Comparison of ENCODE assay signal across 14 cellular contexts in the genomic region with DNA sequence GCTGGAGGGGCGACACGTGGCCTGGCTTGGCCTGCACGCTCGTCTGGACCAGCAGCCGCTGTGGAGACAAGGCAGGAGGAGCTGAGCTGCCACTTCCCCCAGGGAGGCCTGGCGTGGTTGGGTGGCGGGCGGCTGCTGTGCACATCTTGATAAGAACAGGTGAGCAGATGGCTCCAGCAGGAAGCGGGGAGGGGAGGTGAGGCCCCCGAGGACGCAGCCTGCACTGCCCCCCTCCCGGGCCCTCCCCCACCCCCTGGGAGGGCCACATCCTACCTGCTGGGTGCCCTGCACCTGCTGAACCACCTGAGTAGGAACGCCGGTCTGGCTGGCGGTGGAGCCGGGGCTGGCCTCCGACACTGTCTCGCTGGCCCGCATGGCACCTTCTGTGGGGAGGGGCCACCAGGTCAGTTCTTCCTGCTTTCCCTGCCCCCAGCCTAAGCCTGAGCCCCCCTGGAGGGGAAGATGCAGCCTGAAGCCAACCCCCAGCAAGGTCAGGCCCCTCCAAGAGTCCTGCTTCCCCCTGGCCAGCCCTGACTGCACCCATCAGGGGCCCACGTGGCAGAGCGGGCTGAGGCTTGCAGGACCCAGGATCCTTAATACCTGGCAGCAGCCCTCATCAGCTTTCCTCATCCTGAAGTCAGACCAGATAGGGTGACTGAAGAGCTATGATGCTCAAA. TPM values are rescaled to one million over a fixed set of nuclear protein-coding genes. Genes with fewer than 3 reads are reported as not detected.
DNase-seq lines count a peak whose midpoint lies in the region; TF ChIP-seq lines count a peak whose summit lies in the region.
"Had no signal": no experiment of that assay in that cellular context is flagged by ENCODE, and none has a peak within 500 bp of the region (broad histone marks: within the 10 kb centered on the region; RNA-seq: fewer than 3 reads in every experiment).

No MANE protein-coding gene starts in this region.

- TF ChIP-seq POLR2A in adrenal gland (IDR thresholded peaks at IDR 0.05) (no peak), testis (IDR thresholded peaks at IDR 0.05) (no peak)

- DNase-seq in NCI-H1436 (lab: John Stamatoyannopoulos, UW), result peak; percentile 48
- DNase-seq in NCI-H1436 treated with DMSO at 0.1 percent for 48 hours (lab: John Stamatoyannopoulos, UW), result no peak
- DNase-seq in DMS153 treated with DMSO at 0.1 percent for 48 hours (lab: John Stamatoyannopoulos, UW; ENCODE audit: unreplicated experiment), result peak; percentile 56
- DNase-seq in NCI-H69 (lab: John Stamatoyannopoulos, UW), result peak; percentile 95
- DNase-seq in central memory CD4-positive, alpha-beta T cell, result peak; percentile 45
- DNase-seq in adrenal gland, result no peak
- no peak for DNase-seq in HPDE6-E6E7 (ENCODE audit: extremely low spot score)
- no peak for DNase-seq in testis
- DNase-seq: MM.1S, PC-9 had no signal

- 77 to 100% (median 85%) methylated on average over 1 to 21 of the region's 21 CpGs for WGBS in adrenal gland, 4 donors
- WGBS in testis, 2 donors, result 86 to 89% methylated on average over 7 to 15 of the region's 21 CpGs

- H3K27me3 ChIP-seq in adrenal gland (no peaks in the 10 kb centered on the region), testis (no peaks in the 10 kb centered on the region)

- H3K9me3 ChIP-seq in adrenal gland (replicated peaks in 1 of 3) (no peaks in the 10 kb centered on the region), testis (no peaks in the 10 kb centered on the region)
- H3K9me3 ChIP-seq: A549, mucosa of descending colon had no signal

- intact Hi-C loops in adrenal gland (cut with DNase I), result no loop called here
- intact Hi-C loops in testis (cut with DNase I; ENCODE audit: low total_unique reads), result no loop called here

- no peak overlapping the region for H3K27ac ChIP-seq in adrenal gland
- no peak overlapping the region for H3K27ac ChIP-seq in testis
- H3K27ac ChIP-seq: A549, PC-9 had no signal

- H3K4me1 ChIP-seq in adrenal gland (replicated peaks in 1 of 2) (peaks cover 21 to 29% of the 10 kb centered on the region in 2 donors), testis (peaks cover 16% of the 10 kb centered on the region)
- H3K4me1 ChIP-seq: A549 had no signal

- TF ChIP-seq CTCF in adrenal gland (IDR thresholded peaks at IDR 0.05) (no peak), testis (IDR thresholded peaks at IDR 0.05) (no peak)

- H3K36me3 ChIP-seq in adrenal gland (replicated peaks in 1 of 2) (no peaks in the 10 kb centered on the region), testis (ENCODE audit: low read depth, missing control alignments) (no peaks in the 10 kb centered on the region)

- H3K4me3 ChIP-seq in adrenal gland, result no peak overlapping the region
- no peak overlapping the region for H3K4me3 ChIP-seq in testis
- H3K4me3 ChIP-seq: A549, mucosa of descending colon, PC-9 had no signal

RNA-seq across cellular contexts. Expression of gene RFX1, which starts 22.8 kb away (rescaled TPM):
- total RNA-seq in adrenal gland (10 to 100 TPM in 3 of 8 donors, 1 to 10 TPM in 5; 5.6 to 21.4 (median 8.3) TPM), testis (10 to 100 TPM; 18.3 to 24.2 TPM)
- polyA plus RNA-seq in adrenal gland (10 to 100 TPM in 1 of 3 donors, 1 to 10 TPM in 2; 1.4 to 15.4 (median 6.8) TPM), testis (ENCODE audit: insufficient read depth, low read depth, low replicate concordance) (40.9 TPM)

RNA-seq across cellular contexts. Expression of gene DCAF15, which starts 31.0 kb away (rescaled TPM):
- total RNA-seq in adrenal gland (10 to 100 TPM in 6 of 8 donors, 1 to 10 TPM in 2; 7.6 to 22.8 (median 12.8) TPM), testis (10 to 100 TPM; 79.3 to 82.6 TPM)
- polyA plus RNA-seq in adrenal gland (100 to 1,000 TPM in 1 of 3 donors, 10 to 100 TPM in 1, 1 to 10 TPM in 1; 6.7 to 147 (median 54.1) TPM), testis (ENCODE audit: insufficient read depth, low read depth, low replicate concordance) (151 TPM)

RNA-seq across cellular contexts. Expression of gene RLN3, which starts 44.6 kb away (rescaled TPM):
- not detected for total RNA-seq in adrenal gland
- not detected for polyA plus RNA-seq in adrenal gland
- total RNA-seq in testis, result not detected
- 1.7 TPM for polyA plus RNA-seq in testis (ENCODE audit: insufficient read depth, low read depth, low replicate concordance)
- total RNA-seq: cerebellum, fibroblast of lung, mucosa of descending colon, PC-9 had no signal
- polyA plus RNA-seq: A549, fibroblast of lung had no signal

RNA-seq across cellular contexts. Expression of gene PODNL1, which starts 45.1 kb away (rescaled TPM):
- total RNA-seq in adrenal gland (1 to 10 TPM in 1 of 8 donors, under 1 TPM in 5, not detected in 2; 0.35 to 2.1 (median 0.52) TPM), testis (10 to 100 TPM; 12.6 to 14.6 TPM)
- polyA plus RNA-seq in adrenal gland (1 to 10 TPM in 2 of 3 donors, under 1 TPM in 1; 0.15 to 1.7 (median 1.1) TPM), testis (ENCODE audit: insufficient read depth, low read depth, low replicate concordance) (5.8 TPM)

RNA-seq across cellular contexts. Expression of gene IL27RA, which starts 48.2 kb away (rescaled TPM):
- total RNA-seq in adrenal gland (1 to 10 TPM; 1.2 to 5.2 (median 4.1) TPM), testis (1 to 10 TPM; 3.5 to 4.9 TPM)
- polyA plus RNA-seq in adrenal gland (1 to 10 TPM; 1.6 to 3.6 (median 2.5) TPM), testis (ENCODE audit: insufficient read depth, low read depth, low replicate concordance) (5.2 TPM)

Comparison
In these comparisons a context has a peak if more than half of its experiments do, and no peak if none do; other contexts are left out.
1. DNase-seq: peak in NCI-H1436 (single experiment), DMS153 treated with DMSO at 0.1 percent for 48 hours (single experiment), NCI-H69 (single experiment) and central memory CD4-positive, alpha-beta T cell (single experiment); none in NCI-H1436 treated with DMSO at 0.1 percent for 48 hours (single experiment), adrenal gland (0 of 7), HPDE6-E6E7 (single experiment) and testis (single experiment).